ENCODE assay signal across 8 cellular contexts in the genomic region with DNA sequence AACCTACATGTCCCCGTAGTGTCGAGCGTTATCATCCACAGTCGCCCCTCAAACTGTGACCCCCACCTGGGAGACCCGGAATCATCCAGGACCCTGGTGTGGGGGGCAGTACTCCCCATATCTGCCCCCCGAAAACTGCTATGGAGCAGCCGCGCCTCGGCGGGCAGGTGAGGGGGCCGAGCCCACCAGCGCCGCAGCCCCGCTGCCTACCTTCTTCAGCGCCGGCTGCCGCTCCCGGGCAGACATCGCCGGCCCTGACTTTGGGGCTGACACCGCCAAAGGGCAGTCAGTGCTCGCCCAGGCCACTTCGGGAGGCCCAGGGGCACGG. TPM values are rescaled to one million over a fixed set of nuclear protein-coding genes. Genes with fewer than 3 reads are reported as not detected.
DNase-seq lines count a peak whose midpoint lies in the region; ATAC-seq and TF ChIP-seq lines count a peak whose summit lies in the region.

No MANE protein-coding gene starts in this region.

- no peak for DNase-seq in GM12864 (ENCODE audit: low read depth)
- no peak for DNase-seq in SK-N-MC (ENCODE audit: low read depth, low spot score)
- no peak for DNase-seq in fibroblast of the aortic adventitia (ENCODE audit: low read depth)
- no peak for DNase-seq in retinal pigment epithelial cell (ENCODE audit: low read depth)
- DNase-seq in NCI-H526 (lab: John Stamatoyannopoulos, UW): no peak
- DNase-seq in SIG-M5 treated with dmso at 0.1 percent for 504 hours (lab: John Stamatoyannopoulos, UW; ENCODE audit: unreplicated experiment): no peak
- no peak for DNase-seq in NCI-H524 treated with DMSO at 0.1 percent for 48 hours (lab: John Stamatoyannopoulos, UW)

- H3K9me3 ChIP-seq in SK-N-MC (ENCODE audit: low read depth, low read length): no peaks in the 10 kb centered on the region

- peak overlapping the region; percentile 29 for H3K4me3 ChIP-seq in GM12864 (ENCODE audit: low read depth, low read length)
- peak overlapping the region; percentile 86 for H3K4me3 ChIP-seq in SK-N-MC
- peak overlapping the region; percentile 87 for H3K4me3 ChIP-seq in fibroblast of the aortic adventitia (ENCODE audit: low read depth, low read length)
- H3K4me3 ChIP-seq in retinal pigment epithelial cell (ENCODE audit: low read length): peak overlapping the region; percentile 58

- no peaks in the 10 kb centered on the region for H3K36me3 ChIP-seq in SK-N-MC (ENCODE audit: insufficient read depth, low read length)

- peak overlapping the region; percentile 51 for H3K9ac ChIP-seq in SK-N-MC (ENCODE audit: insufficient read length)

- TF ChIP-seq CTCF in GM12864 (IDR thresholded peaks at IDR 0.05; ENCODE audit: low read depth, low read length, missing control alignments) (no peak), fibroblast of the aortic adventitia (IDR thresholded peaks at IDR 0.05; ENCODE audit: insufficient read depth, low read length) (no peak), retinal pigment epithelial cell (conservative IDR thresholded peaks at IDR 0.05; ENCODE audit: low read depth, low read length) (no peak)

- H3K27ac ChIP-seq in SK-N-MC: no peak overlapping the region

- ATAC-seq in HG03139 (IDR thresholded peaks at IDR 0.05; ENCODE audit: unreplicated experiment): no peak

RNA-seq across cellular contexts. Expression of gene ARHGAP20, which starts 0.8 kb away (rescaled TPM):
- total RNA-seq in fibroblast of the aortic adventitia (ENCODE audit: low replicate concordance): 17.5 and 20.0 TPM in 2 replicates

Comparison
In these comparisons a context has a peak if more than half of its experiments do, and no peak if none do; other contexts are left out.
1. H3K4me3 ChIP-seq: peak in every context shown above with its lines; median percentile 87 in fibroblast of the aortic adventitia; 86 in SK-N-MC; 58 in retinal pigment epithelial cell; 29 in GM12864.